In genomic region chr9:34685591-34685990, GRCh38 we compare ENCODE assay signal across 29 cellular contexts. TPM values are rescaled to one million over a fixed set of nuclear protein-coding genes. Genes with fewer than 3 reads are reported as not detected.
"Had no signal": no experiment of that assay in that cellular context is flagged by ENCODE, and none has a peak within 500 bp of the region (broad histone marks: within the 10 kb centered on the region; RNA-seq: fewer than 3 reads in every experiment).

No MANE protein-coding gene starts in this region.

- H3K9me3 ChIP-seq: adrenal gland, ascending aorta, colonic mucosa, esophagus squamous epithelium, left lung, sigmoid colon, spleen, thyroid gland had no signal

- H3K9me3 Mint-ChIP-seq: activated CD4-positive, alpha-beta T cell treated with anti-CD3 and anti-CD28 coated beads, Interleukin-2, amount 10 ng/mL, durations not matched to agents 24 days and 14 days; activated CD8-positive, alpha-beta T cell treated with anti-CD3 and anti-CD28 coated beads for 36 hours; activated naive CD4-positive, alpha-beta T cell treated with anti-CD3 and anti-CD28 coated beads, Interleukin-2, amount 50 U/mL, for 72 hours; central memory CD8-positive, alpha-beta T cell; naive thymus-derived CD8-positive, alpha-beta T cell had no signal

- H3K27me3 ChIP-seq: adrenal gland, ascending aorta, brain microvascular endothelial cell, colonic mucosa, dorsolateral prefrontal cortex, esophagus squamous epithelium, left lung, sigmoid colon, spleen, thyroid gland had no signal

- H3K27ac Mint-ChIP-seq: activated CD4-positive, alpha-beta T cell treated with anti-CD3 and anti-CD28 coated beads, Interleukin-2, amount 10 ng/mL, durations not matched to agents 24 days and 14 days; activated CD8-positive, alpha-beta memory T cell treated with anti-CD3 and anti-CD28 coated beads, Interleukin-2, amount 10 ng/mL, durations not matched to agents 7 days and 5 days; activated CD8-positive, alpha-beta T cell treated with anti-CD3 and anti-CD28 coated beads for 36 hours; activated naive CD4-positive, alpha-beta T cell treated with anti-CD3 and anti-CD28 coated beads, Interleukin-2, amount 50 U/mL, for 72 hours; naive thymus-derived CD8-positive, alpha-beta T cell had no signal

- H3K4me1 Mint-ChIP-seq: activated CD8-positive, alpha-beta memory T cell treated with anti-CD3 and anti-CD28 coated beads, Interleukin-2, amount 10 ng/mL, durations not matched to agents 7 days and 5 days; central memory CD8-positive, alpha-beta T cell; naive thymus-derived CD8-positive, alpha-beta T cell had no signal

- H3K27ac ChIP-seq: adrenal gland, brain microvascular endothelial cell, colonic mucosa, dorsolateral prefrontal cortex, left lung, sigmoid colon, spleen, thyroid gland, VCaP had no signal

- DNase-seq: activated CD4-positive, alpha-beta T cell treated with anti-CD3 and anti-CD28 coated beads, Interleukin-2, amount 10 ng/mL, durations not matched to agents 24 days and 14 days; activated CD8-positive, alpha-beta memory T cell treated with anti-CD3 and anti-CD28 coated beads, Interleukin-2, amount 10 ng/mL, durations not matched to agents 7 days and 5 days; activated CD8-positive, alpha-beta T cell treated with anti-CD3 and anti-CD28 coated beads for 36 hours; activated gamma-delta T cell; activated T-cell treated with anti-CD3 and anti-CD28 coated beads for 4 hours; adrenal gland; brain microvascular endothelial cell; colonic mucosa; dorsolateral prefrontal cortex; esophagus squamous epithelium; hippocampal formation; kidney glomerular epithelial cell; left lung; naive thymus-derived CD8-positive, alpha-beta T cell; sigmoid colon; spleen; stimulated activated CD4-positive, alpha-beta T cell treated with anti-CD3 and anti-CD28 coated beads, Interleukin-4, amount 100 ng/mL, for 1 hour; stimulated activated naive CD8-positive, alpha-beta T cell treated with anti-CD3 and anti-CD28 coated beads, Interleukin-15, Interleukin-2, amounts not matched to agents 100 U/mL and 50 U/mL, for 24 hours had no signal

- H3K36me3 ChIP-seq: adrenal gland, brain microvascular endothelial cell, colonic mucosa, esophagus squamous epithelium, thyroid gland had no signal

- H3K4me3 ChIP-seq: adrenal gland, ascending aorta, colonic mucosa, dorsolateral prefrontal cortex, esophagus squamous epithelium, left lung, lung, sigmoid colon, spleen, thyroid gland had no signal

- H3K4me3 Mint-ChIP-seq: activated CD4-positive, alpha-beta T cell treated with anti-CD3 and anti-CD28 coated beads, Interleukin-2, amount 10 ng/mL, durations not matched to agents 24 days and 14 days; activated CD8-positive, alpha-beta memory T cell treated with anti-CD3 and anti-CD28 coated beads, Interleukin-2, amount 10 ng/mL, durations not matched to agents 7 days and 5 days; activated CD8-positive, alpha-beta T cell treated with anti-CD3 and anti-CD28 coated beads for 36 hours; central memory CD8-positive, alpha-beta T cell; naive thymus-derived CD8-positive, alpha-beta T cell had no signal

- H3K4me1 ChIP-seq: adrenal gland, ascending aorta, colonic mucosa, sigmoid colon, thyroid gland had no signal

- H3K36me3 Mint-ChIP-seq: activated naive CD4-positive, alpha-beta T cell treated with anti-CD3 and anti-CD28 coated beads, Interleukin-2, amount 50 U/mL, for 72 hours; naive thymus-derived CD8-positive, alpha-beta T cell had no signal

- H3K27me3 Mint-ChIP-seq: activated CD4-positive, alpha-beta T cell treated with anti-CD3 and anti-CD28 coated beads, Interleukin-2, amount 10 ng/mL, durations not matched to agents 24 days and 14 days; activated CD8-positive, alpha-beta memory T cell treated with anti-CD3 and anti-CD28 coated beads, Interleukin-2, amount 10 ng/mL, durations not matched to agents 7 days and 5 days; activated CD8-positive, alpha-beta T cell treated with anti-CD3 and anti-CD28 coated beads for 36 hours had no signal

RNA-seq across cellular contexts. Expression of gene CCL19, which starts 5.5 kb away (rescaled TPM):
- total RNA-seq: activated CD4-positive, alpha-beta T cell treated with anti-CD3 and anti-CD28 coated beads, Interleukin-2, amount 10 ng/mL, durations not matched to agents 24 days and 14 days; activated CD8-positive, alpha-beta memory T cell treated with anti-CD3 and anti-CD28 coated beads, Interleukin-2, amount 10 ng/mL, durations not matched to agents 7 days and 5 days; activated CD8-positive, alpha-beta T cell treated with anti-CD3 and anti-CD28 coated beads for 36 hours; activated naive CD4-positive, alpha-beta T cell treated with anti-CD3 and anti-CD28 coated beads, Interleukin-2, amount 50 U/mL, for 72 hours; frontal cortex; naive thymus-derived CD8-positive, alpha-beta T cell; osteoblast; renal cortical epithelial cell; T-helper 2 cell treated with Interferon-gamma antibody and Interleukin-4, amounts not matched to agents 100 ng/mL and 5 ng/mL, for 36 hours had no signal
- polyA plus RNA-seq: naive thymus-derived CD8-positive, alpha-beta T cell had no signal

RNA-seq across cellular contexts. Expression of gene CCL27, which starts 23.1 kb away (rescaled TPM):
- total RNA-seq: activated CD8-positive, alpha-beta memory T cell treated with anti-CD3 and anti-CD28 coated beads, Interleukin-2, amount 10 ng/mL, durations not matched to agents 7 days and 5 days; colonic mucosa; esophagus squamous epithelium; naive thymus-derived CD8-positive, alpha-beta T cell; renal cortical epithelial cell; sigmoid colon; subcutaneous adipose tissue had no signal
- polyA plus RNA-seq: naive thymus-derived CD8-positive, alpha-beta T cell had no signal

RNA-seq across cellular contexts. Expression of gene CCL21, which starts 24.3 kb away (rescaled TPM):
- total RNA-seq: activated CD4-positive, alpha-beta T cell treated with anti-CD3 and anti-CD28 coated beads, Interleukin-2, amount 10 ng/mL, durations not matched to agents 24 days and 14 days; activated CD8-positive, alpha-beta memory T cell treated with anti-CD3 and anti-CD28 coated beads, Interleukin-2, amount 10 ng/mL, durations not matched to agents 7 days and 5 days; activated CD8-positive, alpha-beta T cell treated with anti-CD3 and anti-CD28 coated beads for 36 hours; activated naive CD4-positive, alpha-beta T cell treated with anti-CD3 and anti-CD28 coated beads, Interleukin-2, amount 50 U/mL, for 72 hours; frontal cortex; naive thymus-derived CD8-positive, alpha-beta T cell; osteoblast; renal cortical epithelial cell; T-helper 2 cell treated with Interferon-gamma antibody and Interleukin-4, amounts not matched to agents 100 ng/mL and 5 ng/mL, for 36 hours had no signal
- polyA plus RNA-seq: naive thymus-derived CD8-positive, alpha-beta T cell had no signal
